Comparison of ENCODE assay signal across 12 cellular contexts in the genomic region with DNA sequence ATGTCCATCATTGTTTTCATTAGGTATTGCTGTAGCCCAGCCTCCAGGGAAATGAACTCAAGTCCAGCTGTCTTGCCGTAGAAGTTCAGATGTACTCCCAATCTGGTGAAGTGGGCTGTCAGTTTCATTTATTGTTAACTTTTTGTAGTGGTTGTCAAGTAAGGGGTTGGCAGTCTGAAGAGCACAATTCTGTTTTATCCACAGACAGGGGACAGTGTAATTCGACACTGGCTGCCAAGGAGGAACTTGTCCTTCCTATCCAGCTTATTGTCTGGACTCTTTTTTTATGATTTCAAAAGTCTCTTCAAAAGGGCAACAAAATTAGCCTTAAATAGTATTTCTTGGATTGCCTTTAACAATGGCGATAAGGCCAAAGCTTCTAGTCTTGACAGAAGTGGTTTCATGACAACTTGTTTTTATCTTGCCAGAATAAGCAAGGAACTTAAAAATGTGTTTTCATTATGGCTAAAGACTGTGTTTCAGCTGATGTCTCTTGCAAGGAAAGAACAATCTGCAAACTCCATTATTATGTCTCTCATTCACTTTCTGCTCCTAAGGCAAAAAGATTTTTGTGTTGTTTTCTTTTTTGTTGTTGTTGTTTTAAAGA.
DNase-seq lines count a peak whose midpoint lies in the region; ATAC-seq, FAIRE-seq and TF ChIP-seq lines count a peak whose summit lies in the region.
"Had no signal": no experiment of that assay in that cellular context is flagged by ENCODE, and none has a peak within 500 bp of the region (broad histone marks: within the 10 kb centered on the region; RNA-seq: fewer than 3 reads in every experiment).

No MANE protein-coding gene starts in this region.

- H2BK15ac ChIP-seq in mesenchymal stem cell (ENCODE audit: low read depth, poor library complexity, severe bottlenecking): no peak overlapping the region

- H3K4me2 ChIP-seq in HCT116 (ENCODE audit: low read length) (no peak overlapping the region), astrocyte (ENCODE audit: low read length) (peak overlapping the region; percentile 51), mesenchymal stem cell (ENCODE audit: low read length, poor library complexity, severe bottlenecking) (no peak overlapping the region)

- TF ChIP-seq RAD21 in HCT116 (IDR thresholded peaks at IDR 0.05; ENCODE audit: low read depth): no peak

- H3K27ac ChIP-seq in ACC112 (ENCODE audit: low read depth, low read length): peak overlapping the region; percentile 54
- H3K27ac ChIP-seq in HCT116 (ENCODE audit: low read depth, low read length): no peak overlapping the region
- no peak overlapping the region for H3K27ac ChIP-seq in astrocyte (ENCODE audit: low read depth, low read length)
- no peak overlapping the region for H3K27ac ChIP-seq in mesenchymal stem cell (ENCODE audit: low read length, poor library complexity, severe bottlenecking)
- H3K27ac ChIP-seq: C4-2B had no signal

- H3K4me1 ChIP-seq in ACC112 (ENCODE audit: control insufficient read depth, insufficient read depth, low read length, unreplicated experiment): peaks cover 36% of the 10 kb centered on the region
- peaks cover 6 to 14% of the 10 kb centered on the region in 2 experiments; a peak in 3 of 4 replicates for H3K4me1 ChIP-seq in HCT116 (ENCODE audit: control insufficient read depth in 1 of 2, insufficient read depth in 2 of 2, low read length in 2 of 2)
- peaks cover 15% of the 10 kb centered on the region for H3K4me1 ChIP-seq in astrocyte (ENCODE audit: insufficient read depth, low read length)
- H3K4me1 ChIP-seq in mesenchymal stem cell (ENCODE audit: control insufficient read depth, insufficient read depth, low read depth, low read length): peaks cover 5% of the 10 kb centered on the region

- H3K27ac Mint-ChIP-seq in astrocyte (ENCODE audit: unreplicated experiment): peak overlapping the region; percentile 97
- H3K27ac Mint-ChIP-seq: activated CD4-positive, alpha-beta T cell treated with anti-CD3 and anti-CD28 coated beads, Interleukin-2, amount 10 ng/mL, durations not matched to agents 7 days and 5 days had no signal

- H2BK5ac ChIP-seq in mesenchymal stem cell (ENCODE audit: low read depth, low read length, poor library complexity, severe bottlenecking): no peak overlapping the region

- ATAC-seq in HCT116 (no peak), HG02870 (IDR thresholded peaks at IDR 0.05; ENCODE audit: unreplicated experiment) (no peak), HG03439 (IDR thresholded peaks at IDR 0.05; ENCODE audit: unreplicated experiment) (no peak)
- ATAC-seq: K562 had no signal

- H2AFZ ChIP-seq in ACC112 (ENCODE audit: low read length, unreplicated experiment) (peak overlapping the region; percentile 54), HCT116 (ENCODE audit: low read depth, low read length, poor library complexity, severe bottlenecking) (peak overlapping the region; percentile 44), astrocyte (ENCODE audit: low read depth, low read length) (no peak overlapping the region), mesenchymal stem cell (ENCODE audit: low read depth, low read length) (no peak overlapping the region)

- RAD21 ChIA-PET in HCT116 (lab: Charles Lee; ENCODE audit: low non-redundant PET in 1 of 2, low total read pairs in 2 of 2, uncharacterized antibody in 2 of 2, unreplicated experiment in 2 of 2): no interaction called here

- no peak overlapping the region for H4K8ac ChIP-seq in mesenchymal stem cell (ENCODE audit: low read length)

- H3K4me3 ChIP-seq in ACC112 (ENCODE audit: low read depth, low read length) (no peak overlapping the region), HCT116 (replicated peaks in 1 of 2; ENCODE audit: low read depth in 1 of 2, low read length in 2 of 2) (no peak overlapping the region), astrocyte (ENCODE audit: insufficient read depth, low read depth, low read length) (no peak overlapping the region), mesenchymal stem cell (ENCODE audit: insufficient read depth in 1 of 2, low read depth in 1 of 2, low read length in 2 of 2) (no peak overlapping the region)
- H3K4me3 ChIP-seq: K562 had no signal

- no peaks in the 10 kb centered on the region for H3K36me3 Mint-ChIP-seq in astrocyte (ENCODE audit: low read depth, unreplicated experiment)

- no peak for TF ChIP-seq CTCF in HCT116 (IDR thresholded peaks at IDR 0.05 in 2 of 3, conservative IDR thresholded peaks at IDR 0.05 in 1 of 3; ENCODE audit: borderline replicate concordance in 1 of 3, insufficient read depth in 1 of 3, low read depth in 2 of 3, low read length in 2 of 3)
- no peak for TF ChIP-seq CTCF in astrocyte (IDR thresholded peaks at IDR 0.05; ENCODE audit: insufficient read depth, low read depth, low read length)

- H3K4me3 Mint-ChIP-seq in astrocyte (ENCODE audit: unreplicated experiment): no peak overlapping the region
- H3K4me3 Mint-ChIP-seq: activated CD4-positive, alpha-beta T cell treated with anti-CD3 and anti-CD28 coated beads, Interleukin-2, amount 10 ng/mL, durations not matched to agents 7 days and 5 days had no signal

- H3K79me2 ChIP-seq in ACC112 (ENCODE audit: control insufficient read depth, insufficient read depth, low read length, unreplicated experiment) (no peaks in the 10 kb centered on the region), HCT116 (ENCODE audit: insufficient read depth, low read length) (no peaks in the 10 kb centered on the region), astrocyte (ENCODE audit: insufficient read depth, low read length) (no peaks in the 10 kb centered on the region)

- H2AK5ac ChIP-seq in mesenchymal stem cell (ENCODE audit: low read length, severe bottlenecking): peak overlapping the region; percentile 21

- no peak overlapping the region for H3K18ac ChIP-seq in mesenchymal stem cell (ENCODE audit: low read depth in 1 of 2, low read length in 2 of 2)

- H3K36me3 ChIP-seq in ACC112 (ENCODE audit: insufficient read depth, low read length) (no peaks in the 10 kb centered on the region), HCT116 (ENCODE audit: control insufficient read depth in 1 of 2, insufficient read depth in 2 of 2, low read length in 2 of 2) (no peaks in the 10 kb centered on the region), astrocyte (ENCODE audit: insufficient read depth, low read length) (no peaks in the 10 kb centered on the region), mesenchymal stem cell (ENCODE audit: control insufficient read depth in 1 of 2, insufficient read depth in 2 of 2, low read depth in 1 of 2, low read length in 2 of 2) (no peaks in the 10 kb centered on the region)

- H3K27me3 ChIP-seq in ACC112 (ENCODE audit: insufficient read depth, low read length): no peaks in the 10 kb centered on the region
- no peaks in the 10 kb centered on the region for H3K27me3 ChIP-seq in HCT116 (ENCODE audit: insufficient read depth, low read length)
- H3K27me3 ChIP-seq in astrocyte (ENCODE audit: insufficient read depth, low read length): no peaks in the 10 kb centered on the region
- no peaks in the 10 kb centered on the region for H3K27me3 ChIP-seq in mesenchymal stem cell (ENCODE audit: control insufficient read depth in 1 of 2, insufficient read depth in 1 of 2, low read length in 2 of 2)

- H3K23ac ChIP-seq in mesenchymal stem cell (ENCODE audit: low read length in 2 of 2): no peak overlapping the region

- no peaks in the 10 kb centered on the region for H3K79me1 ChIP-seq in mesenchymal stem cell (replicated peaks; ENCODE audit: low read length, poor library complexity, severe bottlenecking)

- no peak for TF ChIP-seq POLR2A in HCT116 (IDR thresholded peaks at IDR 0.05; ENCODE audit: borderline replicate concordance, extremely low read depth, insufficient read depth, insufficient read length)

- no peaks in the 10 kb centered on the region for H3K27me3 Mint-ChIP-seq in astrocyte (ENCODE audit: low read depth, unreplicated experiment)

- BruUV-seq in HCT116 (replicated peaks; lab: Mats Ljungman, UMichigan): no TSS peak

- intact Hi-C loops in HCT116 (cut with micrococcal nuclease): no loop called here

- H4K20me1 ChIP-seq in HCT116 (ENCODE audit: insufficient read depth) (no peaks in the 10 kb centered on the region), astrocyte (ENCODE audit: insufficient read depth, low read length) (no peaks in the 10 kb centered on the region)

- H4K91ac ChIP-seq in mesenchymal stem cell (ENCODE audit: low read length): no peak overlapping the region

- H3K9me3 ChIP-seq in HCT116 (ENCODE audit: control insufficient read depth in 1 of 2, insufficient read depth in 1 of 2, low read depth in 1 of 2, low read length in 2 of 2): no peaks in the 10 kb centered on the region
- H3K9me3 ChIP-seq in astrocyte (ENCODE audit: insufficient read depth, low read depth, low read length): no peaks in the 10 kb centered on the region
- no peaks in the 10 kb centered on the region for H3K9me3 ChIP-seq in mesenchymal stem cell (ENCODE audit: control insufficient read depth, low read length)

- no peak overlapping the region for H3K4ac ChIP-seq in mesenchymal stem cell (ENCODE audit: low read depth in 1 of 2, low read length in 2 of 2)

- peak overlapping the region in 1 of 2 experiments; percentile 71 for H2BK12ac ChIP-seq in mesenchymal stem cell (ENCODE audit: low read length in 2 of 2)

- H3K9ac ChIP-seq in HCT116 (ENCODE audit: low read length) (no peak overlapping the region), astrocyte (ENCODE audit: low read length) (peak overlapping the region; percentile 1), mesenchymal stem cell (ENCODE audit: low read length) (no peak overlapping the region)

- WGBS in mesenchymal stem cell: 67% methylated on average over 3 of the region's 3 CpGs

- no peak overlapping the region for H2BK120ac ChIP-seq in mesenchymal stem cell (ENCODE audit: low read depth, low read length)

- POLR2A ChIA-PET in HCT116 (lab: Charles Lee): no interaction called here

- peaks cover 19% of the 10 kb centered on the region for H3K4me1 Mint-ChIP-seq in astrocyte (ENCODE audit: low read depth, unreplicated experiment)

- H3K14ac ChIP-seq in mesenchymal stem cell (ENCODE audit: low read length in 2 of 2): no peak overlapping the region

- DNase-seq in HCT116 (ENCODE audit: low read depth, low spot score) (no peak), astrocyte (ENCODE audit: low read depth) (no peak), mesenchymal stem cell (peak; percentile 37), HPDE6-E6E7 (ENCODE audit: extremely low spot score) (no peak), NCI-H2081 (lab: John Stamatoyannopoulos, UW) (no peak)
- DNase-seq: NCI-H524 treated with DMSO at 0.1 percent for 48 hours had no signal

- peak; percentile 39 for FAIRE-seq in astrocyte (lab: Jason Lieb, UNC)
- FAIRE-seq: K562 had no signal

- CTCF ChIA-PET in HCT116 (lab: Charles Lee): no interaction called here

- no peaks in the 10 kb centered on the region for H3K9me2 ChIP-seq in HCT116 (ENCODE audit: insufficient read depth)

- H3K9me3 Mint-ChIP-seq in astrocyte (ENCODE audit: unreplicated experiment): no peaks in the 10 kb centered on the region
- H3K9me3 Mint-ChIP-seq: activated CD4-positive, alpha-beta T cell treated with anti-CD3 and anti-CD28 coated beads, Interleukin-2, amount 10 ng/mL, durations not matched to agents 7 days and 5 days had no signal

TF ChIP-seq in HCT116, 20 proteins besides CTCF, POLR2A, EP300 and RAD21 (continues in another document):
- TF ChIP-seq JUND (IDR thresholded peaks at IDR 0.05) (no peak), SRF (IDR thresholded peaks at IDR 0.05; ENCODE audit: low read depth) (no peak), TCF7L2 (IDR thresholded peaks at IDR 0.05; ENCODE audit: borderline replicate concordance, extremely low read depth, insufficient read depth, insufficient read length) (no peak), ZNF274 (IDR thresholded peaks at IDR 0.05; ENCODE audit: low read depth, low read length) (no peak)

Comparison
In these comparisons a context has a peak if more than half of its experiments do, and no peak if none do; other contexts are left out.
1. H2AFZ ChIP-seq: peak in ACC112 (single experiment) and HCT116 (single experiment); none in astrocyte (single experiment) and mesenchymal stem cell (single experiment).